In the genomic region with DNA sequence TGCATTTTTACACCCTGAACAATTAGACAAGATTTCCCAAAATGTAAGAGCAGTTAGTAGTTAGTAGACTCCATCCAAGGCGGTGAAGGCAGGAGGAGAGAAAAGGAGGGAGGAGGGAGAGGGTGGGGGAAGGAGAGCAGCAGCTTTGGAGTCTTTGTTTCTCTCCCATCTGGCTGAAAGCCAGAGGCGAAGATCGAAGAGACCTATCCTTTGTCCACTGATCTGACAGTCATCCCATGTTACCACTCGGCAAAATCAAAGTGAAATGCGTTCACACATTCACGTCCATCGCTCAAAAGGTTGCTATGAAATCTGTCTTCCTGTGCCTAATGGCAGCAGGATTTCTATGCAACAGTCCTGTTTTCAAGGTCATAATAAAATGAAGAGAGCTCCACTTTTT, we compare ENCODE assay signal across 17 cellular contexts.
DNase-seq lines count a peak whose midpoint lies in the region; ATAC-seq and TF ChIP-seq lines count a peak whose summit lies in the region.
"Had no signal": no experiment of that assay in that cellular context is flagged by ENCODE, and none has a peak within 500 bp of the region (broad histone marks: within the 10 kb centered on the region; RNA-seq: fewer than 3 reads in every experiment).

No MANE protein-coding gene starts in this region.

- no peaks in the 10 kb centered on the region for H3K9me3 ChIP-seq in muscle layer of colon (ENCODE audit: low read length)
- H3K9me3 ChIP-seq: colonic mucosa, heart left ventricle had no signal

- no peaks in the 10 kb centered on the region for H3K36me3 ChIP-seq in muscle layer of colon (ENCODE audit: insufficient read depth, low read length)
- H3K36me3 ChIP-seq: colonic mucosa, heart left ventricle had no signal

- H3K27me3 ChIP-seq in muscle layer of colon (ENCODE audit: control insufficient read depth in 1 of 2, insufficient read depth in 2 of 2, low read length in 2 of 2) = no peaks in the 10 kb centered on the region
- H3K27me3 ChIP-seq: colonic mucosa, heart left ventricle had no signal

- peaks cover 94% of the 10 kb centered on the region for H3K4me1 Mint-ChIP-seq in brain

- peak overlapping the region; percentile 89 to 98 (median 96) for H3K27ac Mint-ChIP-seq in brain
- H3K27ac Mint-ChIP-seq: activated B cell treated with CpG ODN at 0.5 μM for 24 hours; activated CD8-positive, alpha-beta memory T cell treated with anti-CD3 and anti-CD28 coated beads, Interleukin-2, amount 10 ng/mL, durations not matched to agents 7 days and 5 days had no signal

- DNase-seq in NCI-H345 (lab: John Stamatoyannopoulos, UW) (peak; percentile 16), NCI-H345 treated with DMSO at 0.1 percent for 48 hours (lab: John Stamatoyannopoulos, UW; ENCODE audit: unreplicated experiment) (no peak), superior temporal gyrus (ENCODE audit: extremely low spot score) (peak; percentile 66)
- no peak for DNase-seq in activated naive CD4-positive, alpha-beta T cell treated with Interleukin-2 at 50 U/mL for 16 hours
- DNase-seq in activated effector memory CD4-positive, alpha-beta T cell treated with anti-CD3 and anti-CD28 coated beads, Interleukin-2, amount 50 U/mL, for 16 hours = no peak
- DNase-seq: activated B cell treated with CpG ODN at 0.5 μM for 24 hours; activated CD8-positive, alpha-beta memory T cell treated with anti-CD3 and anti-CD28 coated beads, Interleukin-2, amount 10 ng/mL, durations not matched to agents 7 days and 5 days; activated gamma-delta T cell treated with Interleukin-2 at 50 U/mL for 16 hours; aorta; colonic mucosa; heart left ventricle; KBM-7; NCI-H1092; T-helper 2 cell had no signal

- peak overlapping the region; percentile 2 for H3K27ac ChIP-seq in muscle layer of colon (ENCODE audit: low read depth, low read length)

- peaks cover 9% of the 10 kb centered on the region for H3K27me3 Mint-ChIP-seq in brain

- no peak for ATAC-seq in HG03280 (IDR thresholded peaks at IDR 0.05; ENCODE audit: unreplicated experiment)
- ATAC-seq: activated CD8-positive, alpha-beta memory T cell treated with anti-CD3 and anti-CD28 coated beads, Interleukin-2, amount 10 ng/mL, durations not matched to agents 7 days and 5 days; heart left ventricle had no signal

- peak overlapping the region in 4 of 5 experiments; percentile 28 to 39 (median 32) for H3K4me3 Mint-ChIP-seq in brain
- H3K4me3 Mint-ChIP-seq: activated B cell treated with CpG ODN at 0.5 μM for 24 hours; activated CD8-positive, alpha-beta memory T cell treated with anti-CD3 and anti-CD28 coated beads, Interleukin-2, amount 10 ng/mL, durations not matched to agents 7 days and 5 days had no signal

- peaks cover 62% of the 10 kb centered on the region for H3K4me1 ChIP-seq in muscle layer of colon (ENCODE audit: insufficient read depth, low read length)
- H3K4me1 ChIP-seq: colonic mucosa had no signal

- TF ChIP-seq CTCF in brain (conservative IDR thresholded peaks at IDR 0.05) = no peak

- no peak overlapping the region for H3K4me3 ChIP-seq in muscle layer of colon (ENCODE audit: low read depth in 1 of 2, low read length in 2 of 2)
- H3K4me3 ChIP-seq: colonic mucosa, heart left ventricle had no signal

- H3K9ac ChIP-seq in muscle layer of colon (ENCODE audit: low read length) = no peak overlapping the region

- H3K36me3 Mint-ChIP-seq in brain = no peaks in the 10 kb centered on the region
- H3K36me3 Mint-ChIP-seq: activated CD8-positive, alpha-beta memory T cell treated with anti-CD3 and anti-CD28 coated beads, Interleukin-2, amount 10 ng/mL, durations not matched to agents 7 days and 5 days had no signal

- peaks cover 0 to 2% (median 0%) of the 10 kb centered on the region in 5 experiments for H3K9me3 Mint-ChIP-seq in brain
- H3K9me3 Mint-ChIP-seq: activated B cell treated with CpG ODN at 0.5 μM for 24 hours had no signal

Comparison
In these comparisons a context has a peak if more than half of its experiments do, and no peak if none do; other contexts are left out.
1. DNase-seq: peak in NCI-H345 (single experiment) and superior temporal gyrus (single experiment); none in NCI-H345 treated with DMSO at 0.1 percent for 48 hours (single experiment), activated naive CD4-positive, alpha-beta T cell treated with Interleukin-2 at 50 U/mL for 16 hours (single experiment) and activated effector memory CD4-positive, alpha-beta T cell treated with anti-CD3 and anti-CD28 coated beads, Interleukin-2, amount 50 U/mL, for 16 hours (single experiment).